ENCODE assay signal across 1 cellular context in the genomic region with DNA sequence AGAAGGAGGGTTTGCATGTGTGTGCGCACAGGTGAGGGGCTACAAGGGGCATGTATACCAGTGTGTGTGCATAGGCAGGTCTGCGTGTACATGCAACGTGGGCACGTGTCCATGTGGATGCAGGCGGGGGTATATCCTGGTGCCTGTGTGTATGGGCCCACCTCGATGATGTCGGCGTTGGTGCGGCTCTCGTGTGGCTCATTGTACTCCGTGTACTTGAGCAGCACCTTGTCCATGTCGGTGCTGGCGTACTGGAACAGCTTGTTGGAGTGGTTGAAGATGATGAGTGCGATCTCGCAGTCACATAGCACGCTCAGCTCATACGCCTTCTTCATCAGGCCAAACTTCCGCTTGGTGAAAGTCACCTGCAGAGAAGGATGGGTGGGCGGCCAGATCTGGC.
TF ChIP-seq lines count a peak whose summit lies in the region.

No MANE protein-coding gene starts in this region.

TF ChIP-seq in endothelial cell of umbilical vein, 7 proteins besides CTCF, POLR2A, EP300 and RAD21:
- TF ChIP-seq JUN (IDR thresholded peaks at IDR 0.05; ENCODE audit: borderline replicate concordance, insufficient read depth, insufficient read length, low read depth) (no peak), POLR2AphosphoS5 (IDR thresholded peaks at IDR 0.05; ENCODE audit: insufficient read depth, low read depth, low read length) (no peak), FOS (IDR thresholded peaks at IDR 0.05; ENCODE audit: borderline replicate concordance, insufficient read depth, low read length) (no peak), GATA2 (IDR thresholded peaks at IDR 0.05; ENCODE audit: insufficient read depth, insufficient read length, low read depth, low read length) (no peak), EZH2 (IDR thresholded peaks at IDR 0.05; ENCODE audit: borderline replicate concordance, low read depth, low read length, severe bottlenecking) (no peak), MYC (IDR thresholded peaks at IDR 0.05; ENCODE audit: low read depth, low read length) (no peak)
- TF ChIP-seq, protein P1, sequence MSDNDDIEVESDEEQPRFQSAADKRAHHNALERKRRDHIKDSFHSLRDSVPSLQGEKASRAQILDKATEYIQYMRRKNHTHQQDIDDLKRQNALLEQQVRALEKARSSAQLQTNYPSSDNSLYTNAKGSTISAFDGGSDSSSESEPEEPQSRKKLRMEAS (IDR thresholded peaks at IDR 0.05; ENCODE audit: insufficient read depth, insufficient read length), result no peak
